Comparison of ENCODE assay signal across 14 cellular contexts in genomic region chr18:46502444-46502843, GRCh38.
DNase-seq lines count a peak whose midpoint lies in the region; ATAC-seq, FAIRE-seq and TF ChIP-seq lines count a peak whose summit lies in the region.
"Had no signal": no experiment of that assay in that cellular context is flagged by ENCODE, and none has a peak within 500 bp of the region (broad histone marks: within the 10 kb centered on the region; RNA-seq: fewer than 3 reads in every experiment).

No MANE protein-coding gene starts in this region.

- H4K20me1 ChIP-seq in IMR-90 (ENCODE audit: insufficient read depth, low read length) = no peaks in the 10 kb centered on the region

- dilution Hi-C loops in IMR-90 (cut with HindIII; ENCODE audit: low sequenced_read_pairs, unreplicated experiment) = no loop called here

- POLR2A ChIA-PET in IMR-90 (lab: Charles Lee; ENCODE audit: unreplicated experiment) = no interaction called here
- POLR2A ChIA-PET in WTC11 (lab: Charles Lee) = no interaction called here

- no peak overlapping the region for H3K56ac ChIP-seq in IMR-90 (ENCODE audit: extremely low read depth, insufficient read depth, low read length)

- H3K9ac ChIP-seq in IMR-90 (ENCODE audit: low read depth, low read length) = no peak overlapping the region

- no peaks in the 10 kb centered on the region for H3K27me3 ChIP-seq in IMR-90 (ENCODE audit: control insufficient read depth, insufficient read depth, low read length)
- no peaks in the 10 kb centered on the region for H3K27me3 ChIP-seq in left lung
- H3K27me3 ChIP-seq in small intestine (ENCODE audit: control insufficient read depth in 2 of 2, insufficient read depth in 2 of 2, low read length in 2 of 2) = no peaks in the 10 kb centered on the region
- H3K27me3 ChIP-seq: colonic mucosa had no signal

- no peak for TF ChIP-seq RAD21 in IMR-90 (IDR thresholded peaks at IDR 0.05; ENCODE audit: low read length)

- no peak overlapping the region for H3K14ac ChIP-seq in IMR-90 (replicated peaks; ENCODE audit: low read depth, low read length)

- H3K9me3 ChIP-seq in IMR-90 (ENCODE audit: control insufficient read depth, insufficient read depth, low read length) = no peaks in the 10 kb centered on the region
- no peaks in the 10 kb centered on the region for H3K9me3 ChIP-seq in left lung
- no peaks in the 10 kb centered on the region for H3K9me3 ChIP-seq in small intestine (ENCODE audit: control insufficient read depth, low read depth)
- H3K9me3 ChIP-seq: colonic mucosa, HAP-1, mucosa of descending colon had no signal

- FAIRE-seq in small intestine (lab: Jason Lieb, UNC) = no peak

- H3K27ac ChIP-seq in IMR-90 (ENCODE audit: insufficient read depth, low read length) (no peak overlapping the region), left lung (no peak overlapping the region), small intestine (ENCODE audit: low read depth in 1 of 2, low read length in 1 of 2) (no peak overlapping the region)
- H3K27ac ChIP-seq: colonic mucosa had no signal

- no peak overlapping the region for H2BK15ac ChIP-seq in IMR-90 (ENCODE audit: low read depth, low read length)

- H3K79me1 ChIP-seq in IMR-90 (ENCODE audit: low read depth in 1 of 2, low read length in 2 of 2) = no peaks in the 10 kb centered on the region

- H3K4me3 Mint-ChIP-seq in WTC11 = no peak overlapping the region
- H3K4me3 Mint-ChIP-seq: activated CD8-positive, alpha-beta memory T cell treated with anti-CD3 and anti-CD28 coated beads, Interleukin-2, amount 10 ng/mL, durations not matched to agents 7 days and 5 days had no signal

- H2AK5ac ChIP-seq in IMR-90 (ENCODE audit: low read depth, low read length) = no peak overlapping the region

- no peak overlapping the region for H3K4ac ChIP-seq in IMR-90 (ENCODE audit: low read depth, low read length)

- H3K4me1 ChIP-seq in IMR-90 (ENCODE audit: control insufficient read depth, insufficient read depth, low read length) (no peaks in the 10 kb centered on the region), left lung (no peaks in the 10 kb centered on the region), small intestine (ENCODE audit: control insufficient read depth in 2 of 2, insufficient read depth in 1 of 2, low read depth in 1 of 2, low read length in 1 of 2) (no peaks in the 10 kb centered on the region)
- H3K4me1 ChIP-seq: colonic mucosa, HAP-1 had no signal

- intact Hi-C loops in IMR-90 (cut with micrococcal nuclease) (no loop called here), left lung (cut with DNase I) (no loop called here)

- H3K36me3 ChIP-seq in IMR-90 (ENCODE audit: control insufficient read depth, insufficient read depth, low read length) (no peaks in the 10 kb centered on the region), left lung (no peaks in the 10 kb centered on the region), small intestine (ENCODE audit: control insufficient read depth in 2 of 2, insufficient read depth in 2 of 2, low read length in 2 of 2) (no peaks in the 10 kb centered on the region)
- H3K36me3 ChIP-seq: colonic mucosa, HAP-1 had no signal

- H3K27me3 Mint-ChIP-seq in WTC11 (ENCODE audit: low read depth) = no peaks in the 10 kb centered on the region; the same call in 1 of the 2 replicates

- H3K4me1 Mint-ChIP-seq in WTC11 = no peaks in the 10 kb centered on the region
- H3K4me1 Mint-ChIP-seq: activated CD8-positive, alpha-beta memory T cell treated with anti-CD3 and anti-CD28 coated beads, Interleukin-2, amount 10 ng/mL, durations not matched to agents 7 days and 5 days had no signal

- CTCF ChIA-PET in IMR-90 (lab: Yijun Ruan, JAX) = no interaction called here
- CTCF ChIA-PET in WTC11 (lab: Charles Lee) = interaction anchor here (0.5 to 1.0 kb wide), 3 partner anchors 15 to 527 kb away, joined by 3 read pairs; no protein-coding TSS in a partner anchor

- TF ChIP-seq CTCF in IMR-90 (conservative IDR thresholded peaks at IDR 0.05; ENCODE audit: low read depth, low read length) (no peak), WTC11 (IDR thresholded peaks at IDR 0.05) (no peak), left lung (IDR thresholded peaks at IDR 0.05) (no peak)

- no peaks in the 10 kb centered on the region for H3K9me3 Mint-ChIP-seq in WTC11

- no CpG with 5 or more reads among the region's 2 CpGs for WGBS in IMR-90 (ENCODE audit: extremely low coverage in 2 of 2, insufficient read length in 1 of 2), 2 experiments
- 20 to 30% (median 23%) methylated on average over 2 of the region's 2 CpGs for WGBS in small intestine, 3 donors

- no peak overlapping the region for H2AFZ ChIP-seq in IMR-90 (replicated peaks; ENCODE audit: low read length, poor library complexity)

- H3K18ac ChIP-seq in IMR-90 (ENCODE audit: low read depth, low read length) = no peak overlapping the region

- no peak for TF ChIP-seq POLR2A in IMR-90 (IDR thresholded peaks at IDR 0.05; ENCODE audit: low read depth, low read length)

- no peaks in the 10 kb centered on the region for H3K9me1 ChIP-seq in IMR-90 (ENCODE audit: insufficient read depth, low read length)

- in situ Hi-C loops in IMR-90 (cut with MboI; ENCODE audit: low sequenced_read_pairs) = no loop called here

- H2BK5ac ChIP-seq in IMR-90 (ENCODE audit: low read depth, low read length, poor library complexity, severe bottlenecking) = no peak overlapping the region

- no peak overlapping the region for H3K27ac Mint-ChIP-seq in WTC11
- H3K27ac Mint-ChIP-seq: activated CD8-positive, alpha-beta memory T cell treated with anti-CD3 and anti-CD28 coated beads, Interleukin-2, amount 10 ng/mL, durations not matched to agents 7 days and 5 days had no signal

- BruUV-seq in IMR-90 (replicated peaks; lab: Mats Ljungman, UMichigan) = no TSS peak

- no peaks in the 10 kb centered on the region for H3K36me3 Mint-ChIP-seq in WTC11
- H3K36me3 Mint-ChIP-seq: activated CD8-positive, alpha-beta memory T cell treated with anti-CD3 and anti-CD28 coated beads, Interleukin-2, amount 10 ng/mL, durations not matched to agents 7 days and 5 days had no signal

- H4K91ac ChIP-seq in IMR-90 (ENCODE audit: insufficient read depth, low read depth, low read length) = no peak overlapping the region

- H3K4me2 ChIP-seq in IMR-90 (ENCODE audit: low read depth, low read length) = no peak overlapping the region

- H2AK9ac ChIP-seq in IMR-90 (replicated peaks; ENCODE audit: low read depth, low read length, poor library complexity) = no peak overlapping the region

- H3K4me3 ChIP-seq in IMR-90 (ENCODE audit: insufficient read depth, low read depth, low read length) = no peak overlapping the region
- H3K4me3 ChIP-seq in left lung = no peak overlapping the region
- H3K4me3 ChIP-seq in small intestine (ENCODE audit: low read depth in 1 of 2, low read length in 2 of 2) = no peak overlapping the region
- H3K4me3 ChIP-seq: colonic mucosa, HAP-1, mucosa of descending colon had no signal

- no peak overlapping the region for H4K8ac ChIP-seq in IMR-90 (ENCODE audit: low read depth in 2 of 2, low read length in 2 of 2)

- ATAC-seq in IMR-90 (ENCODE audit: low read depth) = no peak
- peak; percentile 72 for ATAC-seq in WTC11
- peak; percentile 32 for ATAC-seq in left lung
- no peak for ATAC-seq in GM21390 (IDR thresholded peaks at IDR 0.05; ENCODE audit: unreplicated experiment)
- ATAC-seq: activated CD8-positive, alpha-beta memory T cell treated with anti-CD3 and anti-CD28 coated beads, Interleukin-2, amount 10 ng/mL, durations not matched to agents 7 days and 5 days; mucosa of descending colon had no signal

- DNase-seq in SIG-M5 treated with dmso at 0.1 percent for 504 hours (lab: John Stamatoyannopoulos, UW; ENCODE audit: unreplicated experiment) = peak; percentile 4
- DNase-seq in SIG-M5 (lab: John Stamatoyannopoulos, UW) = no peak
- peak; percentile 3 for DNase-seq in IMR-90
- peak; percentile 65 for DNase-seq in WTC11 (ENCODE audit: low spot score)
- DNase-seq in left lung = no peak
- no peak for DNase-seq in small intestine
- no peak for DNase-seq in NCI-H446 treated with DMSO at 0.1 percent for 48 hours (lab: John Stamatoyannopoulos, UW)
- DNase-seq: activated CD8-positive, alpha-beta memory T cell treated with anti-CD3 and anti-CD28 coated beads, Interleukin-2, amount 10 ng/mL, durations not matched to agents 7 days and 5 days; colonic mucosa; mucosa of descending colon; NCI-H1436 treated with DMSO at 0.1 percent for 48 hours; stimulated activated CD4-positive, alpha-beta T cell treated with anti-CD3 and anti-CD28 coated beads, Interleukin-2, amount 100 ng/mL, for 24 hours had no signal

- H3K23ac ChIP-seq in IMR-90 (ENCODE audit: low read depth, low read length) = no peak overlapping the region

- H2BK20ac ChIP-seq in IMR-90 (ENCODE audit: low read depth, low read length) = no peak overlapping the region

- no peak overlapping the region for H4K5ac ChIP-seq in IMR-90 (ENCODE audit: low read depth, low read length)

- no peak overlapping the region for H2BK120ac ChIP-seq in IMR-90 (ENCODE audit: low read depth, low read length)

TF ChIP-seq in IMR-90, 13 proteins besides CTCF, POLR2A, EP300 and RAD21 (continues in another document):
- TF ChIP-seq RCOR1 (IDR thresholded peaks at IDR 0.05; ENCODE audit: insufficient replicate concordance, low read length) = no peak
- no peak for TF ChIP-seq USF2 (IDR thresholded peaks at IDR 0.05; ENCODE audit: low read depth, low read length)

TF ChIP-seq in WTC11, 78 proteins besides CTCF, POLR2A, EP300 and RAD21:
- TF ChIP-seq JUN (CRISPR knock-in tag; IDR thresholded peaks at IDR 0.05) (peak; percentile 31; the same call in 1 of the 2 replicates), NFE2L1 (CRISPR knock-in tag; IDR thresholded peaks at IDR 0.05) (0 out of 2 replicates have a peak, but pooled peaks have one; percentile 41), TEAD1 (CRISPR knock-in tag; IDR thresholded peaks at IDR 0.05) (peak; percentile 41; the same call in 1 of the 2 replicates), TEAD4 (CRISPR knock-in tag; IDR thresholded peaks at IDR 0.05) (0 out of 2 replicates have a peak, but pooled peaks have one; percentile 58), CDX4 (CRISPR knock-in tag; IDR thresholded peaks at IDR 0.05; ENCODE audit: borderline replicate concordance) (no peak)
TF ChIP-seq in WTC11: peak in this region for 4.

Comparison
In these comparisons a context has a peak if more than half of its experiments do, and no peak if none do; other contexts are left out.
1. DNase-seq: peak in SIG-M5 treated with dmso at 0.1 percent for 504 hours (single experiment), IMR-90 (single experiment) and WTC11 (single experiment); none in SIG-M5 (single experiment), left lung (0 of 2), small intestine (single experiment) and NCI-H446 treated with DMSO at 0.1 percent for 48 hours (single experiment).
2. ATAC-seq: peak in WTC11 (single experiment) and left lung (single experiment); none in IMR-90 (single experiment) and GM21390 (single experiment).